Comparison of ENCODE assay signal across 8 cellular contexts in genomic region chrX:10189317-10190268, GRCh38. TPM values are rescaled to one million over a fixed set of nuclear protein-coding genes. Genes with fewer than 3 reads are reported as not detected.
DNase-seq lines count a peak whose midpoint lies in the region; ATAC-seq and TF ChIP-seq lines count a peak whose summit lies in the region.

No MANE protein-coding gene starts in this region.

- H3K9me3 ChIP-seq in HAP-1 (no peaks in the 10 kb centered on the region), smooth muscle cell (replicated peaks; ENCODE audit: low read depth) (no peaks in the 10 kb centered on the region)

- no peak overlapping the region for H3K9ac ChIP-seq in smooth muscle cell (ENCODE audit: low read depth)

- ATAC-seq in GM19397 (IDR thresholded peaks at IDR 0.05; ENCODE audit: unreplicated experiment) = no peak

- 39% methylated on average over 16 of the region's 16 CpGs for WGBS in smooth muscle cell (ENCODE audit: low lambda C conversion rate)

- no peak overlapping the region for H3K4me3 ChIP-seq in HAP-1
- no peak overlapping the region for H3K4me3 ChIP-seq in astrocyte of the cerebellum (ENCODE audit: low read depth, low read length)
- no peak overlapping the region for H3K4me3 ChIP-seq in smooth muscle cell

- no peak overlapping the region for H3K4me2 ChIP-seq in smooth muscle cell

- no peaks in the 10 kb centered on the region for H3F3A ChIP-seq in smooth muscle cell (ENCODE audit: low read depth)

- peak; percentile 30 for DNase-seq in GM10266 (ENCODE audit: extremely low spot score)
- peak; percentile 58 to 85 for DNase-seq in HAP-1 (ENCODE audit: low spot score in 2 of 2)
- peak; percentile 63 for DNase-seq in NCI-H1092 treated with DMSO at 0.1 percent for 48 hours (lab: John Stamatoyannopoulos, UW)
- peak; percentile 34 for DNase-seq in T-helper 22 cell (ENCODE audit: low read depth)
- DNase-seq in astrocyte of the cerebellum (ENCODE audit: low read depth) = peak; percentile 31
- DNase-seq in hippocampal formation (lab: John Stamatoyannopoulos, UW) = peak; percentile 65 to 76
- peak; percentile 17 for DNase-seq in smooth muscle cell (lab: John Stamatoyannopoulos, UW; ENCODE audit: unreplicated experiment)

- H3K36me3 ChIP-seq in HAP-1 (replicated peaks) (no peaks in the 10 kb centered on the region), smooth muscle cell (ENCODE audit: low read depth) (no peaks in the 10 kb centered on the region)

- in situ Hi-C loops in HAP-1 (cut with MboI; ENCODE audit: low sequenced_read_pairs) = loop anchor here (5.0 to 25.0 kb wide), 5 partner anchors 425 to 1573 kb away; partner anchors contain the start of gene MSL3
- in situ Hi-C loops in astrocyte of the cerebellum (cut with HindIII; ENCODE audit: low sequenced_read_pairs) = loop anchor here (10.0 kb wide), 1 partner anchor 945 kb away; no protein-coding TSS in a partner anchor

- no peaks in the 10 kb centered on the region for H3K79me2 ChIP-seq in smooth muscle cell (ENCODE audit: low read depth)

- no peaks in the 10 kb centered on the region for H3K27me3 ChIP-seq in HAP-1 (ENCODE audit: low read depth)
- no peaks in the 10 kb centered on the region for H3K27me3 ChIP-seq in smooth muscle cell (ENCODE audit: low read depth)

- TF ChIP-seq CTCF in GM10266 (IDR thresholded peaks at IDR 0.05; ENCODE audit: control insufficient read depth, insufficient read depth, low read depth, missing control alignments) (peak; percentile 68), astrocyte of the cerebellum (IDR thresholded peaks at IDR 0.05; ENCODE audit: low read depth, low read length, missing control alignments) (peak; percentile 75), smooth muscle cell (IDR thresholded peaks at IDR 0.05; ENCODE audit: borderline replicate concordance, insufficient read depth, poor library complexity, severe bottlenecking) (peak; percentile 78)

- H2AFZ ChIP-seq in smooth muscle cell (ENCODE audit: low read depth) = no peak overlapping the region

- H3K27ac ChIP-seq in smooth muscle cell (ENCODE audit: low read depth) = no peak overlapping the region

- H4K20me1 ChIP-seq in smooth muscle cell (ENCODE audit: low read depth) = no peaks in the 10 kb centered on the region

- H3K4me1 ChIP-seq in HAP-1 = peaks cover 3% of the 10 kb centered on the region; the same call in 1 of the 2 replicates
- no peaks in the 10 kb centered on the region for H3K4me1 ChIP-seq in smooth muscle cell (ENCODE audit: low read depth)

RNA-seq across cellular contexts. Expression of gene CLCN4, which starts 32.8 kb away (rescaled TPM):
- 2.5 and 3.0 TPM in 2 replicates for total RNA-seq in smooth muscle cell
- polyA plus RNA-seq in smooth muscle cell = 2.1 and 3.1 TPM in 2 replicates

Comparison
In these comparisons a context has a peak if more than half of its experiments do, and no peak if none do; other contexts are left out.
1. DNase-seq: peak in every context shown above with its lines; median percentile 72 in HAP-1; 70 in hippocampal formation; 63 in NCI-H1092 treated with DMSO at 0.1 percent for 48 hours; 34 in T-helper 22 cell; 31 in astrocyte of the cerebellum; 30 in GM10266; 17 in smooth muscle cell.